Comparison of ENCODE assay signal across 11 cellular contexts in genomic region chr2:240233891-240234502, GRCh38.
DNase-seq lines count a peak whose midpoint lies in the region; ATAC-seq and TF ChIP-seq lines count a peak whose summit lies in the region.
"Had no signal": no experiment of that assay in that cellular context is flagged by ENCODE, and none has a peak within 500 bp of the region (broad histone marks: within the 10 kb centered on the region; RNA-seq: fewer than 3 reads in every experiment).

No MANE protein-coding gene starts in this region.

- no peak for TF ChIP-seq CTCF in chondrocyte (IDR thresholded peaks at IDR 0.05)
- TF ChIP-seq CTCF in brain microvascular endothelial cell (IDR thresholded peaks at IDR 0.05; ENCODE audit: low read depth, low read length, missing control alignments), result no peak

- no peak for DNase-seq in stimulated activated naive CD8-positive, alpha-beta T cell treated with anti-CD3 and anti-CD28 coated beads, Interleukin-15, amount 100 ng/mL, for 72 hours
- no peak for DNase-seq in stimulated activated naive CD8-positive, alpha-beta T cell treated with anti-CD3 and anti-CD28 coated beads, Interleukin-15, Interleukin-2, amounts not matched to agents 100 U/mL and 50 U/mL, for 24 hours
- peak; percentile 94 for DNase-seq in chondrocyte (ENCODE audit: low spot score)
- no peak for DNase-seq in naive B cell
- DNase-seq in brain microvascular endothelial cell, result no peak
- no peak for DNase-seq in activated CD8-positive, alpha-beta memory T cell treated with anti-CD3 and anti-CD28 coated beads, Interleukin-2, amount 50 U/mL, for 48 hours
- DNase-seq: NCI-H524 treated with DMSO at 0.1 percent for 48 hours had no signal

- H3K27ac ChIP-seq in brain microvascular endothelial cell, result no peak overlapping the region
- H3K27ac ChIP-seq: C4-2B had no signal

- in situ Hi-C loops in brain microvascular endothelial cell (cut with HindIII; ENCODE audit: low pct_ligation_motif_present, low sequenced_read_pairs), result loop anchor here (10.0 kb wide), 1 partner anchor 201 kb away; the partner anchor contains the start of gene GPC1

- no peaks in the 10 kb centered on the region for H3K4me1 Mint-ChIP-seq in stimulated activated naive CD8-positive, alpha-beta T cell treated with anti-CD3 and anti-CD28 coated beads, Interleukin-15, amount 100 ng/mL, for 72 hours
- H3K4me1 Mint-ChIP-seq in chondrocyte (ENCODE audit: low read depth), result peaks cover 37% of the 10 kb centered on the region
- H3K4me1 Mint-ChIP-seq in naive B cell, result peaks cover 0 to 26% (median 9%) of the 10 kb centered on the region in 3 donors

- peaks cover 22% of the 10 kb centered on the region for H3K27me3 Mint-ChIP-seq in stimulated activated naive CD8-positive, alpha-beta T cell treated with anti-CD3 and anti-CD28 coated beads, Interleukin-15, amount 100 ng/mL, for 72 hours
- H3K27me3 Mint-ChIP-seq in chondrocyte (ENCODE audit: low read depth) (no peaks in the 10 kb centered on the region), naive B cell (peaks cover 7 to 28% (median 15%) of the 10 kb centered on the region in 3 donors)

- H3K4me3 ChIP-seq in brain microvascular endothelial cell (ENCODE audit: low read depth, low read length), result no peak overlapping the region

- no peaks in the 10 kb centered on the region for H3K27me3 ChIP-seq in brain microvascular endothelial cell (replicated peaks)

- H3K36me3 ChIP-seq in brain microvascular endothelial cell (replicated peaks), result no peaks in the 10 kb centered on the region

- peak; percentile 4 for ATAC-seq in stimulated activated naive CD8-positive, alpha-beta T cell treated with anti-CD3 and anti-CD28 coated beads, Interleukin-15, amount 100 ng/mL, for 72 hours
- ATAC-seq in stimulated activated naive CD8-positive, alpha-beta T cell treated with anti-CD3 and anti-CD28 coated beads, Interleukin-15, Interleukin-2, amounts not matched to agents 100 U/mL and 50 U/mL, for 24 hours, result no peak
- ATAC-seq in naive B cell (ENCODE audit: low read depth in 2 of 2) (no peak), HG03469 (IDR thresholded peaks at IDR 0.05; ENCODE audit: unreplicated experiment) (no peak), HG03521 (IDR thresholded peaks at IDR 0.05; ENCODE audit: unreplicated experiment) (no peak)

- peak overlapping the region in 1 of 2 donors; percentile 42 for H3K4me3 Mint-ChIP-seq in stimulated activated naive CD8-positive, alpha-beta T cell treated with anti-CD3 and anti-CD28 coated beads, Interleukin-15, amount 100 ng/mL, for 72 hours
- H3K4me3 Mint-ChIP-seq in chondrocyte (ENCODE audit: unreplicated experiment) (no peak overlapping the region), naive B cell (peak overlapping the region in 6 of 8 donors; percentile 34 to 85 (median 78))
- H3K4me3 Mint-ChIP-seq: memory B cell had no signal

- H3K36me3 Mint-ChIP-seq in chondrocyte (ENCODE audit: low read depth) (no peaks in the 10 kb centered on the region), naive B cell (peaks cover 7 to 14% of the 10 kb centered on the region in 2 donors)

- H3K9me3 Mint-ChIP-seq in stimulated activated naive CD8-positive, alpha-beta T cell treated with anti-CD3 and anti-CD28 coated beads, Interleukin-15, amount 100 ng/mL, for 72 hours, result peaks cover 5% of the 10 kb centered on the region in 2 donors
- peaks cover 10% of the 10 kb centered on the region for H3K9me3 Mint-ChIP-seq in chondrocyte (ENCODE audit: low read depth)
- H3K9me3 Mint-ChIP-seq in naive B cell, result peaks cover 8 to 18% (median 13%) of the 10 kb centered on the region in 7 donors

- H3K27ac Mint-ChIP-seq in stimulated activated naive CD8-positive, alpha-beta T cell treated with anti-CD3 and anti-CD28 coated beads, Interleukin-15, amount 100 ng/mL, for 72 hours, result no peak overlapping the region
- H3K27ac Mint-ChIP-seq in chondrocyte (ENCODE audit: unreplicated experiment), result no peak overlapping the region
- no peak overlapping the region for H3K27ac Mint-ChIP-seq in naive B cell
- H3K27ac Mint-ChIP-seq: memory B cell had no signal
